In the genomic region with DNA sequence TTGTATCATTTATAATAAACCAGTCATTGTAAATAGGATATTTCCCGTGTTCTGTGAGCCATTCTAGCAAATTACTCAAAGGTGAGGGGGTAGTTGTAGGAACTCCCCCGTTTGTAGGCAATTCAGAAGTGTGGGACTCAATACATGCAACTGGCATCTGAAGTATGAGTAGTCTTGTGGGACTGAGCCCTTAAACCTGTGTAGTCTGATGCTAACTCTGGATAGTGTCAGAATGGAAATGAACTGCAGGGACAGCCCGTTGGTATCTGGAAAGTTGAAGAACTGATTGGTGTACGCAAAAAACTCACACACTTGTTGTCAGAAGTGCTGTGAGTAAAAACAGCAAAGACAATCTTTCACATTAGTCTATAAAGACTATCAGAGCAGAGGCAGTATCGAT, we compare ENCODE assay signal across 22 cellular contexts.
"Had no signal": no experiment of that assay in that cellular context is flagged by ENCODE, and none has a peak within 500 bp of the region (broad histone marks: within the 10 kb centered on the region; RNA-seq: fewer than 3 reads in every experiment).

No MANE protein-coding gene starts in this region.

- H3K4me3 Mint-ChIP-seq: activated naive CD8-positive, alpha-beta T cell treated with anti-CD3 and anti-CD28 coated beads, Interleukin-2, amount 10 ng/mL, durations not matched to agents 7 days and 5 days; brain; immature natural killer cell; mesothelial cell of epicardium; neural progenitor cell; WTC11 had no signal

- ATAC-seq: left lung; naive thymus-derived CD8-positive, alpha-beta T cell had no signal

- H3K27me3 Mint-ChIP-seq: activated naive CD8-positive, alpha-beta T cell treated with anti-CD3 and anti-CD28 coated beads, Interleukin-2, amount 10 ng/mL, durations not matched to agents 7 days and 5 days; brain; naive thymus-derived CD8-positive, alpha-beta T cell had no signal

- H3K27ac ChIP-seq: left lung, neural progenitor cell, tibial artery had no signal

- DNase-seq: activated CD4-positive, alpha-beta T cell treated with anti-CD3 and anti-CD28 coated beads for 4 hours; activated CD4-positive, alpha-beta T cell treated with anti-CD3 and anti-CD28 coated beads, Interleukin-2, amount 50 U/mL, for 48 hours; activated naive CD8-positive, alpha-beta T cell treated with anti-CD3 and anti-CD28 coated beads, Interleukin-2, amount 10 ng/mL, durations not matched to agents 7 days and 5 days; aorta; central memory CD4-positive, alpha-beta T cell; dermis blood vessel endothelial cell; effector CD8-positive, alpha-beta T cell; foreskin fibroblast; immature natural killer cell; left lung; mammary epithelial cell; naive thymus-derived CD8-positive, alpha-beta T cell; posterior cingulate gyrus; stimulated activated CD4-positive, alpha-beta T cell treated with anti-CD3 and anti-CD28 coated beads, Interleukin-2, amount 100 ng/mL, for 48 hours; stimulated activated CD8-positive, alpha-beta memory T cell treated with anti-CD3 and anti-CD28 coated beads, Interleukin-4, amount 100 ng/mL, for 48 hours; stimulated activated naive CD4-positive, alpha-beta T cell treated with Interleukin-2 at 50 U/mL for 16 hours; T1000; tibial artery had no signal

- H3K27me3 ChIP-seq: left lung, neural progenitor cell, tibial artery had no signal

- H3K9me3 ChIP-seq: left lung, tibial artery had no signal

- H3K27ac Mint-ChIP-seq: activated naive CD8-positive, alpha-beta T cell treated with anti-CD3 and anti-CD28 coated beads, Interleukin-2, amount 10 ng/mL, durations not matched to agents 7 days and 5 days; immature natural killer cell; mesothelial cell of epicardium; neural progenitor cell; WTC11 had no signal

- H3K4me2 ChIP-seq: neural progenitor cell had no signal

- H3K4me3 ChIP-seq: left lung, neural progenitor cell, tibial artery had no signal

- H3K9ac ChIP-seq: neural progenitor cell had no signal

- H2AFZ ChIP-seq: neural progenitor cell had no signal

- H3K36me3 Mint-ChIP-seq: immature natural killer cell had no signal

- H3K36me3 ChIP-seq: left lung, neural progenitor cell, tibial artery had no signal
